Comparison of ENCODE assay signal across 21 cellular contexts in the genomic region with DNA sequence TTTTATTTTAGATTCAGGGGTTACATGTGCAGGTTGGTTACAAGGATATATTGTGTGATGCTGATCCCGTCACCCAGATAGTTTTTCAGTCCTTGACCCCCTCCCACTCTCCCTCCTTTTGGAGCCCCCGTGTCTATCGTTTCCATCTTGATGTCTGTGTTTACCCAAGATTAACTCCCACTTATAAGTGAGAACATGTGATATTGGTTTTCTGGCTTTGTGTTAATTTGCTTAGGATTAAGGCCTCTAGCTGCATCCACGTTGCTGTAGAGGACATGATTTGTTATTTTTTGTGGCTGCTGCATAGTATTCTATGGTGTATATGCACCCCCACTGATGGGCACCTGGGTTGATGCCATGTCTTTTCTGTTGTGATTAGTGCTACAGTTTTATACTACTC.
"Had no signal": no experiment of that assay in that cellular context is flagged by ENCODE, and none has a peak within 500 bp of the region (broad histone marks: within the 10 kb centered on the region; RNA-seq: fewer than 3 reads in every experiment).

No MANE protein-coding gene starts in this region.

- DNase-seq: effector CD4-positive, alpha-beta T cell; gastrocnemius medialis; kidney; left cardiac atrium; left ventricle myocardium superior; mesenchymal stem cell; naive B cell; sigmoid colon; stimulated activated CD4-positive, alpha-beta T cell treated with anti-CD3 and anti-CD28 coated beads, Interleukin-2, amount 100 ng/mL, for 24 hours; stimulated activated CD4-positive, alpha-beta T cell treated with anti-CD3 and anti-CD28 coated beads, Interleukin-4, amount 100 ng/mL, for 4 hours; stimulated activated naive B cell treated with anti-CD40 and anti-IgM and Interleukin-4, amounts not matched to agents 10 μg/mL and 1 μg/mL and 100 μg/mL, for 72 hours; stimulated activated naive CD8-positive, alpha-beta T cell treated with anti-CD3 and anti-CD28 coated beads, Interleukin-15, amount 100 ng/mL, for 72 hours; transverse colon had no signal

- H3K9me3 ChIP-seq: gastrocnemius medialis, right atrium auricular region, sigmoid colon, thoracic aorta, transverse colon had no signal

- H3K79me2 ChIP-seq: hepatocyte had no signal

- ATAC-seq: gastrocnemius medialis; left cardiac atrium; left ventricle myocardium superior; stimulated activated naive B cell treated with anti-CD40 and anti-IgM and Interleukin-4, amounts not matched to agents 10 μg/mL and 1 μg/mL and 100 μg/mL, for 72 hours; stimulated activated naive CD8-positive, alpha-beta T cell treated with anti-CD3 and anti-CD28 coated beads, Interleukin-15, amount 100 ng/mL, for 72 hours had no signal

- H2AFZ ChIP-seq: hepatocyte had no signal

- H3K4me1 ChIP-seq: transverse colon had no signal

- H3K27ac ChIP-seq: coronary artery, epithelial cell of prostate, gastrocnemius medialis, hepatocyte, right atrium auricular region, sigmoid colon, skin epidermis, thoracic aorta, transverse colon had no signal

- H3K27me3 ChIP-seq: esophagus muscularis mucosa, gastrocnemius medialis, hepatocyte, right atrium auricular region, sigmoid colon, transverse colon had no signal

- H3K4me2 ChIP-seq: hepatocyte had no signal

- H3K4me3 ChIP-seq: coronary artery, esophagus muscularis mucosa, gastrocnemius medialis, hepatocyte, lung, right atrium auricular region, sigmoid colon, skin epidermis, thoracic aorta, transverse colon had no signal

- H3K36me3 ChIP-seq: esophagus muscularis mucosa, gastrocnemius medialis, right atrium auricular region, sigmoid colon, thoracic aorta, transverse colon had no signal
